8 cellular contexts compared by ENCODE assay signal in the genomic region with DNA sequence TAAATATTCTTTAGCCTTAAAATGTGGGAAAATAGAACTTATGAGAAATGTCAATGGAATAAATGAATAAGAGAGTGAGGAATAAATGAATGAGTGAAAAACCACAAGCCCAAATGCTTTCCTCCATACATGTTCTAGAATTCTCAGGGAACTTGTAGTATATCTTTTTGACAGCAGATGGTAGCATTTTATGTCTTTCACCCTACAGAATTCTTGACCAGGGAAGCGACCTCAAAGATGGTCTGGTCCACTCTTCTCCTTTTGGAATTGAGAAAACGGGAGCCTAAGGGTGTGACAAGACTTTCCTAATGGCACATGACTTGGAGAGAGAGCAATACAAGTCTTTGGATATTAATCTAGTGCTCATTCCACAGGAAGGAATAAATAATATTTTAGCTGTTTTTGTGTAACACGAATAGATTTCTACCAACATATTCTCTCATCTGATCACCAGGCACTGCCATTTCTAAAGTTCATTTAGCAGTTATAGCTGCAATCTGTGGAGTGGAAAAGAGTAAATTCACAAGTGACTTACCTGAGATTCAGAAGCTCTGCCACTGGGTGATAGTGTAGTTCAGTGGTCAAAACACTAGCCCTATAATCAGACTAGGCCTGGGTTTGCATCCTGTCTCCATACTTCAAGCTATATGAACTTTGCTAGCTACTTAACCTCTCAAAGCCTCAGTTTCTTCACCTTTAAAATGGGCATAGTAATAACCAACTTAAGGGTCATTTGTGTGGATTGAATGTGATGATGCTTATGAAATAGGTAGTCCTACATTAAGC.
A peak's percentile ranks its signal among the peaks of the same experiment; 100 is the strongest.
DNase-seq lines count a peak whose midpoint lies in the region; ATAC-seq and TF ChIP-seq lines count a peak whose summit lies in the region.

No MANE protein-coding gene starts in this region.

- no peaks in the 10 kb centered on the region for H3K36me3 Mint-ChIP-seq in memory B cell

- no peak overlapping the region for H3K27ac Mint-ChIP-seq in memory B cell

- H3K9me3 Mint-ChIP-seq in memory B cell = no peaks in the 10 kb centered on the region

- in situ Hi-C loops in T47D (cut with HindIII; ENCODE audit: low pct_unique_long_range_greater_than_20kb, low sequenced_read_pairs) = no loop called here

- TF ChIP-seq CTCF in AG09319 (IDR thresholded peaks at IDR 0.05; ENCODE audit: low read depth, low read length) (peak; percentile 27), GM12872 (IDR thresholded peaks at IDR 0.05; ENCODE audit: insufficient read depth, low read depth, low read length) (peak; percentile 50; the same call in 2 of the 3 replicates)

- peaks cover 35% of the 10 kb centered on the region for H3K4me1 Mint-ChIP-seq in memory B cell

- peak; percentile 40 for ATAC-seq in memory B cell (ENCODE audit: low read depth)
- no peak for ATAC-seq in GM19397 (IDR thresholded peaks at IDR 0.05; ENCODE audit: unreplicated experiment)
- no peak for ATAC-seq in HG02798 (IDR thresholded peaks at IDR 0.05; ENCODE audit: poor library complexity, unreplicated experiment)

- no peak for DNase-seq in AG09319 (ENCODE audit: extremely low read depth, low read depth)
- peak; percentile 16 for DNase-seq in NCI-H2227 treated with DMSO at 0.1 percent for 48 hours (lab: John Stamatoyannopoulos, UW)
- DNase-seq in T47D (ENCODE audit: low read depth in 1 of 2, low spot score in 1 of 2) = peak; percentile 27 to 64
- peak in 1 of 2 donors; percentile 14 for DNase-seq in memory B cell (ENCODE audit: low spot score in 2 of 2)
- DNase-seq in cortex of kidney (lab: John Stamatoyannopoulos, UW) = no peak

- H3K27me3 Mint-ChIP-seq in memory B cell = no peaks in the 10 kb centered on the region

- H3K4me3 Mint-ChIP-seq in memory B cell = no peak overlapping the region

Comparison
In these comparisons a context has a peak if more than half of its experiments do, and no peak if none do; other contexts are left out.
1. DNase-seq: peak in NCI-H2227 treated with DMSO at 0.1 percent for 48 hours (single experiment) and T47D (2 of 2); none in AG09319 (single experiment) and cortex of kidney (single experiment).